19 cellular contexts compared by ENCODE assay signal in the genomic region with DNA sequence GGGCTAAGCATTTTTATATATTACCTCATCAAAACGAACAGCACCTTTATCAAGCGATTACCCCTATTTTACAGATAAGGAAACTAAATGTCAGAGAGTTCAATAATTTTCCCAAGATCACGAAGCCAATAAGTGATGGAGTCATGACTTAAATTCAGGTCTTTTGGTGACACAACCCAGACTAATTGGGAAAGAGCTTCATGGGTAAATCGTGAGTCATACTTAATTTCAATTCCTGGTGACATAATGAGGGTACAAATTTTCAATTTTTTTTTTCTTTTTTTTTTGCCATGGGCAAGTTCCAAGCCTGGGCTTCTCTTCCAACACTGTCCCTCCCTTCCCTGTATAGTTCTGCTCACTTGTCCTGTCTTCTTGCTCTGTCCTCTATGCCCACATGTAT. TPM values are rescaled to one million over a fixed set of nuclear protein-coding genes. Genes with fewer than 3 reads are reported as not detected.
DNase-seq lines count a peak whose midpoint lies in the region; ATAC-seq and TF ChIP-seq lines count a peak whose summit lies in the region.
"Had no signal": no experiment of that assay in that cellular context is flagged by ENCODE, and none has a peak within 500 bp of the region (broad histone marks: within the 10 kb centered on the region; RNA-seq: fewer than 3 reads in every experiment).

No MANE protein-coding gene starts in this region.

- no peaks in the 10 kb centered on the region for H3K36me3 ChIP-seq in MM.1S (replicated peaks; ENCODE audit: insufficient read depth, low read length)
- no peaks in the 10 kb centered on the region for H3K36me3 ChIP-seq in neural progenitor cell
- H3K36me3 ChIP-seq: spleen had no signal

- H3K27me3 ChIP-seq in MM.1S (replicated peaks; ENCODE audit: insufficient read depth, low read length) (no peaks in the 10 kb centered on the region), neural progenitor cell (peaks cover 6% of the 10 kb centered on the region)
- H3K27me3 ChIP-seq: hepatocyte, spleen had no signal

- H3K4me3 ChIP-seq in MM.1S (ENCODE audit: low read length) (no peak overlapping the region), neural progenitor cell (no peak overlapping the region)
- H3K4me3 ChIP-seq: hepatocyte, spleen had no signal

- H3K9ac ChIP-seq in MM.1S (ENCODE audit: low read length) = no peak overlapping the region
- no peak overlapping the region for H3K9ac ChIP-seq in neural progenitor cell

- H2AFZ ChIP-seq in MM.1S (ENCODE audit: low read length) (no peak overlapping the region), neural progenitor cell (replicated peaks) (no peak overlapping the region)
- H2AFZ ChIP-seq: hepatocyte had no signal

- H3K36me3 Mint-ChIP-seq in activated naive CD4-positive, alpha-beta T cell treated with anti-CD3 and anti-CD28 coated beads, Interleukin-2, amount 50 U/mL, for 24 hours = no peaks in the 10 kb centered on the region
- no peaks in the 10 kb centered on the region for H3K36me3 Mint-ChIP-seq in activated CD8-positive, alpha-beta T cell treated with anti-CD3 and anti-CD28 coated beads, Interleukin-2, amount 10 ng/mL, durations not matched to agents 7 days and 5 days (ENCODE audit: low read depth)
- H3K36me3 Mint-ChIP-seq in stimulated activated effector memory CD8-positive, alpha-beta T cell treated with anti-CD3 and anti-CD28 coated beads, Interleukin-12 subunit alpha, Interleukin-12 subunit beta, amount 100 ng/mL, for 72 hours = peaks cover 15% of the 10 kb centered on the region
- no peaks in the 10 kb centered on the region for H3K36me3 Mint-ChIP-seq in neural progenitor cell

- H3K27ac ChIP-seq in MM.1S (ENCODE audit: low read length) = peak overlapping the region; percentile 89; the same call in 1 of the 2 replicates
- H3K27ac ChIP-seq in neural progenitor cell = no peak overlapping the region
- H3K27ac ChIP-seq: hepatocyte had no signal

- POLR2A ChIA-PET in activated CD8-positive, alpha-beta T cell treated with anti-CD3 and anti-CD28 coated beads, Interleukin-2, amount 10 ng/mL, durations not matched to agents 7 days and 5 days (lab: Charles Lee) = interaction anchor here (0.6 to 2.2 kb wide), 3 partner anchors 53 to 86 kb away, joined by 3 to 11 read pairs (median 5); no protein-coding TSS in a partner anchor

- CTCF ChIA-PET in activated CD8-positive, alpha-beta T cell treated with anti-CD3 and anti-CD28 coated beads, Interleukin-2, amount 10 ng/mL, durations not matched to agents 7 days and 5 days (lab: Charles Lee) = interaction anchor here (1.4 to 15.2 kb wide), 8 partner anchors 16 to 110 kb away, joined by 4 to 724 read pairs (median 16); no protein-coding TSS in a partner anchor

- no peaks in the 10 kb centered on the region for H3K9me2 ChIP-seq in MM.1S (replicated peaks; ENCODE audit: insufficient read depth, low read length)

- H3K4me3 Mint-ChIP-seq in activated naive CD4-positive, alpha-beta T cell treated with anti-CD3 and anti-CD28 coated beads, Interleukin-2, amount 50 U/mL, for 24 hours = peak overlapping the region; percentile 51
- H3K4me3 Mint-ChIP-seq in activated CD8-positive, alpha-beta T cell treated with anti-CD3 and anti-CD28 coated beads, Interleukin-2, amount 10 ng/mL, durations not matched to agents 7 days and 5 days = no peak overlapping the region
- H3K4me3 Mint-ChIP-seq in stimulated activated effector memory CD8-positive, alpha-beta T cell treated with anti-CD3 and anti-CD28 coated beads, Interleukin-12 subunit alpha, Interleukin-12 subunit beta, amount 100 ng/mL, for 72 hours = peak overlapping the region; percentile 32
- H3K4me3 Mint-ChIP-seq in neural progenitor cell = no peak overlapping the region

- DNase-seq in activated naive CD4-positive, alpha-beta T cell treated with Interleukin-2 at 50 U/mL for 16 hours = no peak
- DNase-seq in MM.1S = no peak
- no peak for DNase-seq in activated CD8-positive, alpha-beta T cell treated with anti-CD3 and anti-CD28 coated beads, Interleukin-2, amount 10 ng/mL, durations not matched to agents 7 days and 5 days
- no peak for DNase-seq in stimulated activated effector memory CD8-positive, alpha-beta T cell treated with anti-CD3 and anti-CD28 coated beads, Interleukin-12 subunit alpha, Interleukin-12 subunit beta, amount 100 ng/mL, for 72 hours (ENCODE audit: low spot score in 2 of 2)
- no peak for DNase-seq in NCI-H2196 (lab: John Stamatoyannopoulos, UW; ENCODE audit: unreplicated experiment)
- DNase-seq in neural progenitor cell (ENCODE audit: low spot score) = no peak
- DNase-seq: cortex of kidney, H7, KBM-7, NCI-H187 treated with DMSO at 0.1 percent for 48 hours, NCI-H526 treated with DMSO at 0.1 percent for 48 hours, posterior cingulate gyrus, spleen, substantia nigra had no signal

- H3F3A ChIP-seq in MM.1S (ENCODE audit: insufficient read depth, low read length) (peaks cover 5% of the 10 kb centered on the region), neural progenitor cell (ENCODE audit: low read depth) (no peaks in the 10 kb centered on the region)

- no peak overlapping the region for H3K4me2 ChIP-seq in MM.1S (ENCODE audit: low read depth, low read length)
- no peak overlapping the region for H3K4me2 ChIP-seq in neural progenitor cell
- H3K4me2 ChIP-seq: hepatocyte had no signal

- no peaks in the 10 kb centered on the region for H3K27me3 Mint-ChIP-seq in activated naive CD4-positive, alpha-beta T cell treated with anti-CD3 and anti-CD28 coated beads, Interleukin-2, amount 50 U/mL, for 24 hours
- H3K27me3 Mint-ChIP-seq in activated CD8-positive, alpha-beta T cell treated with anti-CD3 and anti-CD28 coated beads, Interleukin-2, amount 10 ng/mL, durations not matched to agents 7 days and 5 days (ENCODE audit: low read depth) = peaks cover 24% of the 10 kb centered on the region
- no peaks in the 10 kb centered on the region for H3K27me3 Mint-ChIP-seq in neural progenitor cell (ENCODE audit: insufficient read depth, low read depth)

- H3K9me3 Mint-ChIP-seq in activated naive CD4-positive, alpha-beta T cell treated with anti-CD3 and anti-CD28 coated beads, Interleukin-2, amount 50 U/mL, for 24 hours = peaks cover 6% of the 10 kb centered on the region
- H3K9me3 Mint-ChIP-seq in activated CD8-positive, alpha-beta T cell treated with anti-CD3 and anti-CD28 coated beads, Interleukin-2, amount 10 ng/mL, durations not matched to agents 7 days and 5 days (ENCODE audit: insufficient read depth) = no peaks in the 10 kb centered on the region
- H3K9me3 Mint-ChIP-seq in stimulated activated effector memory CD8-positive, alpha-beta T cell treated with anti-CD3 and anti-CD28 coated beads, Interleukin-12 subunit alpha, Interleukin-12 subunit beta, amount 100 ng/mL, for 72 hours = no peaks in the 10 kb centered on the region
- H3K9me3 Mint-ChIP-seq in neural progenitor cell = no peaks in the 10 kb centered on the region

- H3K9me3 ChIP-seq in MM.1S (replicated peaks; ENCODE audit: insufficient read depth, low read length) (no peaks in the 10 kb centered on the region), neural progenitor cell (ENCODE audit: low read depth) (no peaks in the 10 kb centered on the region)
- H3K9me3 ChIP-seq: spleen had no signal

- TF ChIP-seq CTCF in MM.1S (IDR thresholded peaks at IDR 0.05; ENCODE audit: low read length) (no peak), neural progenitor cell (IDR thresholded peaks at IDR 0.05) (no peak)

- H3K79me2 ChIP-seq in MM.1S (ENCODE audit: low read length) (no peaks in the 10 kb centered on the region), neural progenitor cell (ENCODE audit: low read depth) (no peaks in the 10 kb centered on the region)
- H3K79me2 ChIP-seq: hepatocyte had no signal

- peak overlapping the region; percentile 84 for H3K27ac Mint-ChIP-seq in activated naive CD4-positive, alpha-beta T cell treated with anti-CD3 and anti-CD28 coated beads, Interleukin-2, amount 50 U/mL, for 24 hours
- peak overlapping the region; percentile 83 for H3K27ac Mint-ChIP-seq in activated CD8-positive, alpha-beta T cell treated with anti-CD3 and anti-CD28 coated beads, Interleukin-2, amount 10 ng/mL, durations not matched to agents 7 days and 5 days
- peak overlapping the region; percentile 51 for H3K27ac Mint-ChIP-seq in stimulated activated effector memory CD8-positive, alpha-beta T cell treated with anti-CD3 and anti-CD28 coated beads, Interleukin-12 subunit alpha, Interleukin-12 subunit beta, amount 100 ng/mL, for 72 hours
- H3K27ac Mint-ChIP-seq in neural progenitor cell = no peak overlapping the region

- no peak for ATAC-seq in activated CD8-positive, alpha-beta T cell treated with anti-CD3 and anti-CD28 coated beads, Interleukin-2, amount 10 ng/mL, durations not matched to agents 7 days and 5 days
- no peak for ATAC-seq in stimulated activated effector memory CD8-positive, alpha-beta T cell treated with anti-CD3 and anti-CD28 coated beads, Interleukin-12 subunit alpha, Interleukin-12 subunit beta, amount 100 ng/mL, for 72 hours
- ATAC-seq in HG03039 (IDR thresholded peaks at IDR 0.05; ENCODE audit: unreplicated experiment) = no peak

- H3K4me1 ChIP-seq in MM.1S (ENCODE audit: low read length) (peaks cover 41% of the 10 kb centered on the region), neural progenitor cell (peaks cover 3% of the 10 kb centered on the region)

- H4K20me1 ChIP-seq in MM.1S (ENCODE audit: insufficient read depth, low read length) (no peaks in the 10 kb centered on the region), neural progenitor cell (ENCODE audit: low read depth) (no peaks in the 10 kb centered on the region)

- peaks cover 81% of the 10 kb centered on the region for H3K4me1 Mint-ChIP-seq in activated naive CD4-positive, alpha-beta T cell treated with anti-CD3 and anti-CD28 coated beads, Interleukin-2, amount 50 U/mL, for 24 hours
- H3K4me1 Mint-ChIP-seq in activated CD8-positive, alpha-beta T cell treated with anti-CD3 and anti-CD28 coated beads, Interleukin-2, amount 10 ng/mL, durations not matched to agents 7 days and 5 days (ENCODE audit: low read depth) = peaks cover 76% of the 10 kb centered on the region
- peaks cover 97% of the 10 kb centered on the region for H3K4me1 Mint-ChIP-seq in stimulated activated effector memory CD8-positive, alpha-beta T cell treated with anti-CD3 and anti-CD28 coated beads, Interleukin-12 subunit alpha, Interleukin-12 subunit beta, amount 100 ng/mL, for 72 hours
- peaks cover 2% of the 10 kb centered on the region for H3K4me1 Mint-ChIP-seq in neural progenitor cell

RNA-seq across cellular contexts. Expression of a gene that starts 30.1 kb away (rescaled TPM):
- total RNA-seq in activated CD8-positive, alpha-beta T cell treated with anti-CD3 and anti-CD28 coated beads, Interleukin-2, amount 10 ng/mL, durations not matched to agents 7 days and 5 days = under 1 TPM in 1 of 2 experiments, not detected in 1; 0.32 TPM
- not detected in 2 replicates for total RNA-seq in neural progenitor cell (ENCODE audit: low replicate concordance)
- total RNA-seq: Daoy, H7, hepatocyte had no signal

RNA-seq across cellular contexts. Expression of a gene that starts 31.8 kb away (rescaled TPM):
- total RNA-seq in activated CD8-positive, alpha-beta T cell treated with anti-CD3 and anti-CD28 coated beads, Interleukin-2, amount 10 ng/mL, durations not matched to agents 7 days and 5 days = not detected
- total RNA-seq in neural progenitor cell (ENCODE audit: low replicate concordance) = not detected in 2 replicates
- total RNA-seq: Daoy, H7, mucosa of gallbladder had no signal

Comparison
In these comparisons a context has a peak if more than half of its experiments do, and no peak if none do; other contexts are left out.
1. H3K4me3 Mint-ChIP-seq: peak in activated naive CD4-positive, alpha-beta T cell treated with anti-CD3 and anti-CD28 coated beads, Interleukin-2, amount 50 U/mL, for 24 hours (single experiment) and stimulated activated effector memory CD8-positive, alpha-beta T cell treated with anti-CD3 and anti-CD28 coated beads, Interleukin-12 subunit alpha, Interleukin-12 subunit beta, amount 100 ng/mL, for 72 hours (single experiment); none in activated CD8-positive, alpha-beta T cell treated with anti-CD3 and anti-CD28 coated beads, Interleukin-2, amount 10 ng/mL, durations not matched to agents 7 days and 5 days (single experiment) and neural progenitor cell (single experiment).